27 cellular contexts compared by ENCODE assay signal in the genomic region with DNA sequence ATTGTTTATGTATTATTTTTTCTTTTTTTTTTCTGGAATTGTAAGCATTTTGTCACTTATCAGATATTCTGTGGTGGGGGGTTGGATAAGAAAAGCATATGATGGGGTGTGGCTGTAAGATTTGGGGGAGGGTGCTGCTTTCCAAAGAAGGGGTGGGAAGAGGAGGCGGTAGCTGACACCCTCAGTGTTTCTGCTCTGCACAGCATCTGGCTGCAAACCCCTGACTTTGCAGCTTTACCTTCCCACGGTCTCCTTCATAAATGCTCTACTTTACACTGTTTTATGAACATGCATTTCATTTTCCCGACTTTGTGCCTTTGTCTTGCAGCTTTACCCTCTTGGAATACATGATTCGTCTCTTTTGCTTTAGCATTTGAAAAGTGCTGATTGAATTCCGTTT. TPM values are rescaled to one million over a fixed set of nuclear protein-coding genes. Genes with fewer than 3 reads are reported as not detected.
DNase-seq lines count a peak whose midpoint lies in the region; ATAC-seq and TF ChIP-seq lines count a peak whose summit lies in the region.
"Had no signal": no experiment of that assay in that cellular context is flagged by ENCODE, and none has a peak within 500 bp of the region (broad histone marks: within the 10 kb centered on the region; RNA-seq: fewer than 3 reads in every experiment).

No MANE protein-coding gene starts in this region.

- peaks cover 16% of the 10 kb centered on the region for H3K27me3 Mint-ChIP-seq in activated CD8-positive, alpha-beta T cell treated with anti-CD3 and anti-CD28 coated beads for 36 hours

- H3K27ac ChIP-seq in SJSA1, result peak overlapping the region; percentile 64
- no peak overlapping the region for H3K27ac ChIP-seq in breast epithelium
- H3K27ac ChIP-seq: coronary artery, esophagus squamous epithelium, SJCRH30, skin epidermis had no signal

- no peaks in the 10 kb centered on the region for H3K9me3 Mint-ChIP-seq in activated CD8-positive, alpha-beta T cell treated with anti-CD3 and anti-CD28 coated beads for 36 hours
- H3K9me3 Mint-ChIP-seq: activated T-cell treated with anti-CD3 and anti-CD28 coated beads, Interleukin-2, amount 50 U/mL, for 24 hours; neural crest cell had no signal

- no peaks in the 10 kb centered on the region for H3K36me3 Mint-ChIP-seq in activated CD8-positive, alpha-beta T cell treated with anti-CD3 and anti-CD28 coated beads for 36 hours (ENCODE audit: low read depth)
- H3K36me3 Mint-ChIP-seq: CD14-positive monocyte had no signal

- H3K27me3 ChIP-seq in SJSA1 (replicated peaks), result peaks cover 8% of the 10 kb centered on the region
- H3K27me3 ChIP-seq in breast epithelium, result no peaks in the 10 kb centered on the region
- H3K27me3 ChIP-seq: SJCRH30 had no signal

- H3K4me1 Mint-ChIP-seq in activated CD8-positive, alpha-beta T cell treated with anti-CD3 and anti-CD28 coated beads for 36 hours (ENCODE audit: low read depth), result no peaks in the 10 kb centered on the region
- H3K4me1 Mint-ChIP-seq: CD14-positive monocyte had no signal

- TF ChIP-seq CTCF in AG09309 (IDR thresholded peaks at IDR 0.05; ENCODE audit: control insufficient read depth, insufficient read depth, low read depth, low read length, missing control alignments) (no peak), fibroblast of villous mesenchyme (IDR thresholded peaks at IDR 0.05; ENCODE audit: insufficient read depth, low read depth, low read length) (no peak), breast epithelium (IDR thresholded peaks at IDR 0.05) (no peak)
- no peak for TF ChIP-seq CTCF in activated CD8-positive, alpha-beta T cell treated with anti-CD3 and anti-CD28 coated beads for 36 hours (IDR thresholded peaks at IDR 0.05)

- ATAC-seq in activated CD8-positive, alpha-beta T cell treated with anti-CD3 and anti-CD28 coated beads for 36 hours, result no peak

- CTCF ChIA-PET in activated CD8-positive, alpha-beta T cell treated with anti-CD3 and anti-CD28 coated beads for 36 hours (lab: Charles Lee), result no interaction called here
- CTCF ChIA-PET in HEK293T (lab: Yijun Ruan, JAX), result interaction anchor here (1.2 to 1.7 kb wide), 2 partner anchors 10 to 94 kb away, joined by 4 read pairs; no protein-coding TSS in a partner anchor

- peaks cover 36% of the 10 kb centered on the region for H3K4me1 ChIP-seq in SJSA1 (replicated peaks)
- H3K4me1 ChIP-seq in breast epithelium, result no peaks in the 10 kb centered on the region
- H3K4me1 ChIP-seq: esophagus squamous epithelium, SJCRH30 had no signal

- no peak for DNase-seq in AG09309 (ENCODE audit: low read depth)
- no peak for DNase-seq in SJSA1 (ENCODE audit: low read depth in 1 of 2, low spot score in 2 of 2)
- DNase-seq in fibroblast of villous mesenchyme (ENCODE audit: low read depth), result peak; percentile 10
- peak; percentile 77 for DNase-seq in putamen (ENCODE audit: low spot score)
- DNase-seq in activated CD8-positive, alpha-beta T cell treated with anti-CD3 and anti-CD28 coated beads for 36 hours, result no peak
- no peak for DNase-seq in breast epithelium (ENCODE audit: low spot score in 2 of 2)
- DNase-seq in HEK293T (ENCODE audit: extremely low spot score), result no peak
- no peak for DNase-seq in DMS153 treated with DMSO at 0.1 percent for 48 hours (lab: John Stamatoyannopoulos, UW; ENCODE audit: unreplicated experiment)
- DNase-seq: activated CD4-positive, alpha-beta T cell treated with anti-CD3 and anti-CD28 coated beads for 4 hours; activated gamma-delta T cell treated with Interleukin-2 at 50 U/mL for 16 hours; activated T-cell treated with anti-CD3 and anti-CD28 coated beads, Interleukin-2, amount 50 U/mL, for 24 hours; Calu3; esophagus squamous epithelium; KG1; NCI-H1436 treated with DMSO at 0.1 percent for 48 hours; NCI-H2171; NCI-H524 treated with DMSO at 0.1 percent for 48 hours; SJCRH30; substantia nigra had no signal

- H3K4me3 ChIP-seq in AG09309 (ENCODE audit: control insufficient read depth, low read depth, low read length) (peak overlapping the region; percentile 15), SJSA1 (no peak overlapping the region), fibroblast of villous mesenchyme (ENCODE audit: low read depth, low read length) (no peak overlapping the region), breast epithelium (no peak overlapping the region)
- H3K4me3 ChIP-seq: coronary artery, esophagus squamous epithelium, SJCRH30, skin epidermis had no signal

- POLR2A ChIA-PET in activated CD8-positive, alpha-beta T cell treated with anti-CD3 and anti-CD28 coated beads for 36 hours (lab: Charles Lee), result no interaction called here
- POLR2A ChIA-PET in HEK293T (lab: Yijun Ruan, JAX), result no interaction called here

- TF ChIP-seq POLR2A in breast epithelium (IDR thresholded peaks at IDR 0.05), result no peak

- H3K36me3 ChIP-seq in SJSA1 (0 out of 2 replicates have a peak, but pooled peaks cover 6% of the 10 kb centered on the region), breast epithelium (no peaks in the 10 kb centered on the region)
- H3K36me3 ChIP-seq: esophagus squamous epithelium, SJCRH30 had no signal

- no peak overlapping the region for H3K4me3 Mint-ChIP-seq in activated CD8-positive, alpha-beta T cell treated with anti-CD3 and anti-CD28 coated beads for 36 hours
- H3K4me3 Mint-ChIP-seq: activated T-cell treated with anti-CD3 and anti-CD28 coated beads, Interleukin-2, amount 50 U/mL, for 24 hours; neural crest cell had no signal

- intact Hi-C loops in activated CD8-positive, alpha-beta T cell treated with anti-CD3 and anti-CD28 coated beads for 36 hours (cut with micrococcal nuclease), result no loop called here
- intact Hi-C loops in breast epithelium (cut with DNase I; ENCODE audit: low total_unique reads), result no loop called here

- H3K9me3 ChIP-seq in SJSA1 (replicated peaks) (no peaks in the 10 kb centered on the region), breast epithelium (no peaks in the 10 kb centered on the region)
- H3K9me3 ChIP-seq: esophagus squamous epithelium, SJCRH30 had no signal

- H3K27ac Mint-ChIP-seq in activated CD8-positive, alpha-beta T cell treated with anti-CD3 and anti-CD28 coated beads for 36 hours, result no peak overlapping the region
- H3K27ac Mint-ChIP-seq: activated T-cell treated with anti-CD3 and anti-CD28 coated beads, Interleukin-2, amount 50 U/mL, for 24 hours; progenitor cell of endocrine pancreas had no signal

TF ChIP-seq in HEK293T, 16 proteins besides CTCF, POLR2A, EP300 and RAD21:
- no peak for TF ChIP-seq FOXM1 (IDR thresholded peaks at IDR 0.05; ENCODE audit: borderline replicate concordance)
- TF ChIP-seq NFRKB (IDR thresholded peaks at IDR 0.05), result no peak
- no peak for TF ChIP-seq ARNT (IDR thresholded peaks at IDR 0.05)
- no peak for TF ChIP-seq ELF4 (IDR thresholded peaks at IDR 0.05)
- TF ChIP-seq CTBP1 (IDR thresholded peaks at IDR 0.05; ENCODE audit: borderline replicate concordance), result no peak
- no peak for TF ChIP-seq LEF1 (IDR thresholded peaks at IDR 0.05; ENCODE audit: borderline replicate concordance)
- TF ChIP-seq, protein P1, sequence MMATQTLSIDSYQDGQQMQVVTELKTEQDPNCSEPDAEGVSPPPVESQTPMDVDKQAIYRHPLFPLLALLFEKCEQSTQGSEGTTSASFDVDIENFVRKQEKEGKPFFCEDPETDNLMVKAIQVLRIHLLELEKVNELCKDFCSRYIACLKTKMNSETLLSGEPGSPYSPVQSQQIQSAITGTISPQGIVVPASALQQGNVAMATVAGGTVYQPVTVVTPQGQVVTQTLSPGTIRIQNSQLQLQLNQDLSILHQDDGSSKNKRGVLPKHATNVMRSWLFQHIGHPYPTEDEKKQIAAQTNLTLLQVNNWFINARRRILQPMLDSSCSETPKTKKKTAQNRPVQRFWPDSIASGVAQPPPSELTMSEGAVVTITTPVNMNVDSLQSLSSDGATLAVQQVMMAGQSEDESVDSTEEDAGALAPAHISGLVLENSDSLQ (IDR thresholded peaks at IDR 0.05), result no peak
- no peak for TF ChIP-seq SP1 (IDR thresholded peaks at IDR 0.05)

RNA-seq across cellular contexts. Expression of a gene that starts 7.6 kb away (rescaled TPM):
- 12.7 and 32.6 TPM in 2 replicates for total RNA-seq in SJSA1 (2014; rRNA removed; shearing (Covaris generic))
- 19.0 and 35.0 TPM in 2 replicates for total RNA-seq in fibroblast of villous mesenchyme
- total RNA-seq in activated CD8-positive, alpha-beta T cell treated with anti-CD3 and anti-CD28 coated beads for 36 hours, result not detected
- 1 to 10 TPM in 2 of 3 donors, under 1 TPM in 1; 0.80 to 4.2 (median 3.3) TPM for total RNA-seq in breast epithelium
- total RNA-seq: activated CD8-positive, alpha-beta memory T cell treated with anti-CD3 and anti-CD28 coated beads for 36 hours; mononuclear cell; SJCRH30; T-helper 1 cell treated with Interleukin-12 subunit alpha and Interleukin-12 subunit beta and Interleukin-4 antibody, amounts not matched to agents 30 ng/mL and 1 ng/mL, for 36 hours had no signal

Comparison
In these comparisons a context has a peak if more than half of its experiments do, and no peak if none do; other contexts are left out.
1. DNase-seq: peak in fibroblast of villous mesenchyme (single experiment) and putamen (single experiment); none in AG09309 (single experiment), SJSA1 (0 of 2), activated CD8-positive, alpha-beta T cell treated with anti-CD3 and anti-CD28 coated beads for 36 hours (single experiment), breast epithelium (0 of 2), HEK293T (single experiment) and DMS153 treated with DMSO at 0.1 percent for 48 hours (single experiment).